In genomic region chr11:78065239-78065638, GRCh38 we compare ENCODE assay signal across 28 cellular contexts. TPM values are rescaled to one million over a fixed set of nuclear protein-coding genes. Genes with fewer than 3 reads are reported as not detected.
"Had no signal": no experiment of that assay in that cellular context is flagged by ENCODE, and none has a peak within 500 bp of the region (broad histone marks: within the 10 kb centered on the region; RNA-seq: fewer than 3 reads in every experiment).

No MANE protein-coding gene starts in this region.

- ATAC-seq: activated CD4-positive, alpha-beta T cell treated with anti-CD3 and anti-CD28 coated beads for 36 hours; K562; Panc1; Right ventricle myocardium inferior had no signal

- H3K4me3 ChIP-seq: breast epithelium, K562, SK-N-MC had no signal

- DNase-seq: activated CD4-positive, alpha-beta memory T cell treated with anti-CD3 and anti-CD28 coated beads, Interleukin-2, amount 10 ng/mL, durations not matched to agents 7 days and 5 days; activated CD4-positive, alpha-beta T cell treated with anti-CD3 and anti-CD28 coated beads for 36 hours; activated CD4-positive, alpha-beta T cell treated with anti-CD3 and anti-CD28 coated beads, Interleukin-2, amount 50 U/mL, for 1 hour; activated naive CD4-positive, alpha-beta T cell treated with anti-CD3 and anti-CD28 coated beads, Interleukin-2, amount 50 U/mL, for 16 hours; activated naive CD8-positive, alpha-beta T cell treated with anti-CD3 and anti-CD28 coated beads, Interleukin-2, amount 10 ng/mL, durations not matched to agents 7 days and 5 days; activated T-cell treated with anti-CD3 and anti-CD28 coated beads for 4 hours; aorta; Karpas-422; MM.1S; NCI-H1105 treated with DMSO at 0.1 percent for 48 hours; NCI-H1436 treated with DMSO at 0.1 percent for 48 hours; NCI-H187; NCI-H2081 treated with DMSO at 0.1 percent for 48 hours; NCI-H446 treated with DMSO at 0.1 percent for 48 hours; NCI-H524 treated with DMSO at 0.1 percent for 48 hours; NCI-H748 treated with DMSO at 0.1 percent for 48 hours; NK-92 treated with Interleukin-12 subunit alpha and Interleukin-12 subunit beta, amount 100 ng/mL, for 24 hours; OCI-M1; RPMI8226; T-helper 1 cell; WERI-Rb-1 had no signal

- H3K36me3 ChIP-seq: breast epithelium had no signal

- H3K9me3 ChIP-seq: breast epithelium had no signal

- H3K27ac ChIP-seq: breast epithelium, SK-N-MC, WERI-Rb-1 had no signal

- H3K27me3 ChIP-seq: breast epithelium had no signal

RNA-seq across cellular contexts. Expression of gene THRSP, which starts 1.6 kb away (rescaled TPM):
- total RNA-seq: activated CD4-positive, alpha-beta memory T cell treated with anti-CD3 and anti-CD28 coated beads, Interleukin-2, amount 10 ng/mL, durations not matched to agents 7 days and 5 days; activated CD4-positive, alpha-beta T cell treated with anti-CD3 and anti-CD28 coated beads for 36 hours; activated CD8-positive, alpha-beta memory T cell treated with anti-CD3 and anti-CD28 coated beads for 36 hours; activated naive CD8-positive, alpha-beta T cell treated with anti-CD3 and anti-CD28 coated beads, Interleukin-2, amount 10 ng/mL, durations not matched to agents 7 days and 5 days; T-helper 2 cell treated with Interferon-gamma antibody and Interleukin-4, amounts not matched to agents 100 ng/mL and 5 ng/mL, for 36 hours had no signal
